18 cellular contexts compared by ENCODE assay signal in the genomic region with DNA sequence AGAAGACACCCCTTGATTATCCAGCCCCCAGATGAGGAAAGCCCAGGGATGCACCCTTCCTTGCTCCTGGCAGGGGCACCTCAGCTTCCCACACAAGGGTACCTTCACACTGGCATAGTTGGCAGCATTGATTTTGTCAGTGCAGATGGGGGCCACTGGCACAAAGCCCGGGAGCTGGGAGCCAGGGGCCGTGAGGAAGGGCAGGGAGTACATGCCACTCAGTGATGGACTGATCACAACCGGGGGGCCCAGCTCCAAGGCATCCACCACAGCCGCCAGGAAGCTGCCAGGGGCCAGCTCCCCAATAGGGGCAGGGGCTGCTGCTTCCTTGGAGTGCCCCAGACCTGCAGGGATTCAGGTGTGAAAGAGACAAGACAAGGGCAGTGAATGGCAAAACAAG. TPM values are rescaled to one million over a fixed set of nuclear protein-coding genes. Genes with fewer than 3 reads are reported as not detected.
DNase-seq lines count a peak whose midpoint lies in the region; ATAC-seq and TF ChIP-seq lines count a peak whose summit lies in the region.
"Had no signal": no experiment of that assay in that cellular context is flagged by ENCODE, and none has a peak within 500 bp of the region (broad histone marks: within the 10 kb centered on the region; RNA-seq: fewer than 3 reads in every experiment).

No MANE protein-coding gene starts in this region.

- DNase-seq in activated CD8-positive, alpha-beta memory T cell treated with anti-CD3 and anti-CD28 coated beads, Interleukin-2, amount 10 ng/mL, durations not matched to agents 7 days and 5 days, result no peak
- no peak for DNase-seq in activated CD8-positive, alpha-beta memory T cell treated with anti-CD3 and anti-CD28 coated beads, Interleukin-2, amount 50 U/mL, for 4 hours
- DNase-seq in GM23338 (ENCODE audit: low spot score) (no peak), body of pancreas (no peak), gastrocnemius medialis (no peak), nephron progenitor cell (no peak), HAP-1 (ENCODE audit: low spot score in 2 of 2) (no peak)
- DNase-seq: COR-L47, EL, NCI-H1417 treated with DMSO at 0.1 percent for 48 hours, NCI-H1930, NCI-H774 had no signal

- TF ChIP-seq CTCF in GM23338 (conservative IDR thresholded peaks at IDR 0.05; ENCODE audit: low read depth in 2 of 2) (no peak), body of pancreas (IDR thresholded peaks at IDR 0.05) (no peak), gastrocnemius medialis (IDR thresholded peaks at IDR 0.05 in 4 of 5, conservative IDR thresholded peaks at IDR 0.05 in 1 of 5) (no peak), nephron progenitor cell (IDR thresholded peaks at IDR 0.05) (no peak)

- H3K36me3 Mint-ChIP-seq in activated CD8-positive, alpha-beta memory T cell treated with anti-CD3 and anti-CD28 coated beads, Interleukin-2, amount 10 ng/mL, durations not matched to agents 7 days and 5 days, result no peaks in the 10 kb centered on the region
- peaks cover 7% of the 10 kb centered on the region; the same call in 2 of the 3 replicates for H3K36me3 Mint-ChIP-seq in GM23338 (ENCODE audit: low read depth)
- no peaks in the 10 kb centered on the region for H3K36me3 Mint-ChIP-seq in nephron progenitor cell (ENCODE audit: low read depth)

- no peak overlapping the region for H2AFZ ChIP-seq in GM23338

- in situ Hi-C loops in gastrocnemius medialis (cut with MboI; ENCODE audit: low sequenced_read_pairs in 4 of 4) (no loop called here), HAP-1 (cut with MboI; ENCODE audit: low sequenced_read_pairs) (no loop called here)

- H3K9me3 Mint-ChIP-seq in activated CD8-positive, alpha-beta memory T cell treated with anti-CD3 and anti-CD28 coated beads, Interleukin-2, amount 10 ng/mL, durations not matched to agents 7 days and 5 days (ENCODE audit: low read depth), result no peaks in the 10 kb centered on the region
- H3K9me3 Mint-ChIP-seq in GM23338 (no peaks in the 10 kb centered on the region; the same call in 1 of the 3 replicates), nephron progenitor cell (no peaks in the 10 kb centered on the region)

- H3K4me2 ChIP-seq in GM23338, result peak overlapping the region; percentile 100; the same call in 1 of the 2 replicates

- peaks cover 5% of the 10 kb centered on the region for H3K27me3 Mint-ChIP-seq in activated CD8-positive, alpha-beta memory T cell treated with anti-CD3 and anti-CD28 coated beads, Interleukin-2, amount 10 ng/mL, durations not matched to agents 7 days and 5 days
- H3K27me3 Mint-ChIP-seq in GM23338 (ENCODE audit: insufficient read depth, low read depth, poor library complexity) (peaks cover 35% of the 10 kb centered on the region), nephron progenitor cell (ENCODE audit: low read depth, poor library complexity) (peaks cover 2% of the 10 kb centered on the region)

- H3F3A ChIP-seq in GM23338 (replicated peaks; ENCODE audit: low read depth), result peaks cover 21% of the 10 kb centered on the region

- no peak for ATAC-seq in activated CD8-positive, alpha-beta memory T cell treated with anti-CD3 and anti-CD28 coated beads, Interleukin-2, amount 10 ng/mL, durations not matched to agents 7 days and 5 days
- ATAC-seq in GM23338 (no peak), body of pancreas (no peak), gastrocnemius medialis (no peak), HG03025 (IDR thresholded peaks at IDR 0.05; ENCODE audit: low FRiP score, unreplicated experiment) (no peak)

- H3K27me3 ChIP-seq in GM23338 (ENCODE audit: insufficient read depth) (peaks cover 17% of the 10 kb centered on the region), body of pancreas (no peaks in the 10 kb centered on the region), gastrocnemius medialis (no peaks in the 10 kb centered on the region), HAP-1 (ENCODE audit: low read depth) (no peaks in the 10 kb centered on the region)

- H3K4me3 ChIP-seq in GM23338 (no peak overlapping the region), body of pancreas (no peak overlapping the region), gastrocnemius medialis (no peak overlapping the region), HAP-1 (no peak overlapping the region)

- H3K9me3 ChIP-seq in body of pancreas, result no peaks in the 10 kb centered on the region
- H3K9me3 ChIP-seq in gastrocnemius medialis, result no peaks in the 10 kb centered on the region
- H3K9me3 ChIP-seq in HAP-1, result no peaks in the 10 kb centered on the region

- no peaks in the 10 kb centered on the region for H3K36me3 ChIP-seq in GM23338 (ENCODE audit: insufficient read depth)
- H3K36me3 ChIP-seq in body of pancreas (replicated peaks in 1 of 2; ENCODE audit: insufficient read depth in 1 of 2, low read depth in 2 of 2), result no peaks in the 10 kb centered on the region
- H3K36me3 ChIP-seq in gastrocnemius medialis, result no peaks in the 10 kb centered on the region
- H3K36me3 ChIP-seq in HAP-1 (replicated peaks), result peaks cover 8% of the 10 kb centered on the region

- H3K79me2 ChIP-seq in GM23338 (replicated peaks; ENCODE audit: insufficient read depth), result no peaks in the 10 kb centered on the region

- no peaks in the 10 kb centered on the region for H4K20me1 ChIP-seq in GM23338 (replicated peaks; ENCODE audit: insufficient read depth)

- H3K4me1 Mint-ChIP-seq in activated CD8-positive, alpha-beta memory T cell treated with anti-CD3 and anti-CD28 coated beads, Interleukin-2, amount 10 ng/mL, durations not matched to agents 7 days and 5 days, result peaks cover 22% of the 10 kb centered on the region
- H3K4me1 Mint-ChIP-seq in GM23338 (peaks cover 50% of the 10 kb centered on the region), nephron progenitor cell (peaks cover 69% of the 10 kb centered on the region)

- TF ChIP-seq POLR2A in body of pancreas (IDR thresholded peaks at IDR 0.05), result no peak
- TF ChIP-seq POLR2A in gastrocnemius medialis (IDR thresholded peaks at IDR 0.05), result no peak

- WGBS in body of pancreas, 2 donors, result 62% methylated on average over 4 of the region's 4 CpGs; no CpG with 5 or more reads in 1 of the 2 donors

- H3K4me1 ChIP-seq in GM23338 (ENCODE audit: insufficient read depth), result peaks cover 35% of the 10 kb centered on the region
- H3K4me1 ChIP-seq in body of pancreas, result peaks cover 81% of the 10 kb centered on the region
- H3K4me1 ChIP-seq in gastrocnemius medialis, result peaks cover 45 to 48% of the 10 kb centered on the region in 2 donors
- peaks cover 28% of the 10 kb centered on the region for H3K4me1 ChIP-seq in HAP-1

- intact Hi-C loops in body of pancreas (cut with DNase I) (no loop called here), gastrocnemius medialis (cut with DNase I; ENCODE audit: low total_unique reads) (loop anchor here (5.0 kb wide), 2 partner anchors 1192 to 1388 kb away; a partner anchor contains a TSS)

- CTCF ChIA-PET in activated CD8-positive, alpha-beta memory T cell treated with anti-CD3 and anti-CD28 coated beads, Interleukin-2, amount 10 ng/mL, durations not matched to agents 7 days and 5 days (lab: Charles Lee), result interaction anchor here (0.9 to 4.8 kb wide), 8 partner anchors 9 to 369 kb away, joined by 3 to 26 read pairs (median 3); a partner anchor contains a TSS

- peak overlapping the region; percentile 57 for H3K27ac Mint-ChIP-seq in activated CD8-positive, alpha-beta memory T cell treated with anti-CD3 and anti-CD28 coated beads, Interleukin-2, amount 10 ng/mL, durations not matched to agents 7 days and 5 days
- H3K27ac Mint-ChIP-seq in GM23338, result no peak overlapping the region
- no peak overlapping the region for H3K27ac Mint-ChIP-seq in nephron progenitor cell

- H3K4me3 Mint-ChIP-seq in activated CD8-positive, alpha-beta memory T cell treated with anti-CD3 and anti-CD28 coated beads, Interleukin-2, amount 10 ng/mL, durations not matched to agents 7 days and 5 days, result no peak overlapping the region
- H3K4me3 Mint-ChIP-seq in GM23338, result no peak overlapping the region
- no peak overlapping the region for H3K4me3 Mint-ChIP-seq in nephron progenitor cell

- H3K27ac ChIP-seq in GM23338 (ENCODE audit: low read depth) (no peak overlapping the region), body of pancreas (peak overlapping the region in 3 of 4 donors; percentile 25 to 52 (median 46)), gastrocnemius medialis (peak overlapping the region; percentile 44 to 100 (median 56))
- H3K27ac ChIP-seq: HL-60 had no signal

- H3K9me2 ChIP-seq in GM23338 (ENCODE audit: insufficient read depth), result no peaks in the 10 kb centered on the region

RNA-seq across cellular contexts. Expression of a gene that starts 2.6 kb away (rescaled TPM):
- 10 to 100 TPM; 11.4 to 21.1 TPM for total RNA-seq in activated CD8-positive, alpha-beta memory T cell treated with anti-CD3 and anti-CD28 coated beads, Interleukin-2, amount 10 ng/mL, durations not matched to agents 7 days and 5 days
- total RNA-seq in GM23338 (2014; rRNA removed; shearing (Covaris generic)), result 26.8 and 37.6 TPM in 2 replicates
- polyA plus RNA-seq in GM23338 (2016; fragmentation: Nextera tagmentation; extraction: Ambion mirVana), result 11.8 and 14.1 TPM in 2 replicates
- 10 to 100 TPM; 16.6 to 24.7 TPM for total RNA-seq in body of pancreas
- total RNA-seq in gastrocnemius medialis, result 100 to 1,000 TPM; 184 to 320 (median 199) TPM

RNA-seq across cellular contexts. Expression of a gene that starts 4.0 kb away (rescaled TPM):
- total RNA-seq in activated CD8-positive, alpha-beta memory T cell treated with anti-CD3 and anti-CD28 coated beads, Interleukin-2, amount 10 ng/mL, durations not matched to agents 7 days and 5 days, result 10 to 100 TPM; 36.2 to 36.7 TPM
- total RNA-seq in GM23338 (2014; rRNA removed; shearing (Covaris generic)), result 8.0 and 11.1 TPM in 2 replicates
- 5.8 and 8.9 TPM in 2 replicates for polyA plus RNA-seq in GM23338 (2016; fragmentation: Nextera tagmentation; extraction: Ambion mirVana)
- total RNA-seq in body of pancreas, result 10 to 100 TPM; 35.9 to 54.5 TPM
- 10 to 100 TPM; 11.2 to 21.0 (median 17.2) TPM for total RNA-seq in gastrocnemius medialis

RNA-seq across cellular contexts. Expression of a gene that starts 5.0 kb away (rescaled TPM):
- total RNA-seq in activated CD8-positive, alpha-beta memory T cell treated with anti-CD3 and anti-CD28 coated beads, Interleukin-2, amount 10 ng/mL, durations not matched to agents 7 days and 5 days, result 10 to 100 TPM; 11.8 to 13.7 TPM
- total RNA-seq in GM23338 (2014; rRNA removed; shearing (Covaris generic)), result 4.3 and 7.8 TPM in 2 replicates
- polyA plus RNA-seq in GM23338 (2016; fragmentation: Nextera tagmentation; extraction: Ambion mirVana), result 12.7 TPM in 2 replicates
- 10 to 100 TPM; 15.5 to 16.1 TPM for total RNA-seq in body of pancreas
- total RNA-seq in gastrocnemius medialis, result 10 to 100 TPM in 3 of 4 donors, 1 to 10 TPM in 1; 8.7 to 37.9 (median 29.9) TPM

RNA-seq across cellular contexts. Expression of a gene that starts 13.5 kb away (rescaled TPM):
- 10 to 100 TPM; 18.1 to 21.3 TPM for total RNA-seq in activated CD8-positive, alpha-beta memory T cell treated with anti-CD3 and anti-CD28 coated beads, Interleukin-2, amount 10 ng/mL, durations not matched to agents 7 days and 5 days
- total RNA-seq in GM23338 (2014; rRNA removed; shearing (Covaris generic)), result 62.8 and 91.3 TPM in 2 replicates
- 35.8 and 38.4 TPM in 2 replicates for polyA plus RNA-seq in GM23338 (2016; fragmentation: Nextera tagmentation; extraction: Ambion mirVana)
- total RNA-seq in body of pancreas, result 10 to 100 TPM; 31.1 to 40.2 TPM
- total RNA-seq in gastrocnemius medialis, result 10 to 100 TPM; 33.5 to 79.3 (median 43.2) TPM

RNA-seq across cellular contexts. Expression of a gene that starts 14.7 kb away (rescaled TPM):
- total RNA-seq in activated CD8-positive, alpha-beta memory T cell treated with anti-CD3 and anti-CD28 coated beads, Interleukin-2, amount 10 ng/mL, durations not matched to agents 7 days and 5 days, result not detected
- 0.38 TPM in 1 of 2 replicates, not detected in the other for total RNA-seq in GM23338 (2014; rRNA removed; shearing (Covaris generic))
- 0.10 and 0.42 TPM in 2 replicates for polyA plus RNA-seq in GM23338 (2016; fragmentation: Nextera tagmentation; extraction: Ambion mirVana)
- total RNA-seq in body of pancreas (not detected), gastrocnemius medialis (1 to 10 TPM in 1 of 4 donors, under 1 TPM in 3; 0.18 to 2.5 (median 0.37) TPM)
- total RNA-seq: A172, H4, NCI-H460, SK-MEL-5 had no signal
